Comparison of ENCODE assay signal across 6 cellular contexts in genomic region chr2:99153921-99154604, GRCh38. TPM values are rescaled to one million over a fixed set of nuclear protein-coding genes. Genes with fewer than 3 reads are reported as not detected.
DNase-seq lines count a peak whose midpoint lies in the region; ATAC-seq and TF ChIP-seq lines count a peak whose summit lies in the region.

No MANE protein-coding gene starts in this region.

- peak overlapping the region; percentile 96 for H3K27ac Mint-ChIP-seq in activated naive CD8-positive, alpha-beta T cell treated with anti-CD3 and anti-CD28 coated beads, Interleukin-2, amount 50 U/mL, for 24 hours

- H3K27me3 Mint-ChIP-seq in activated naive CD8-positive, alpha-beta T cell treated with anti-CD3 and anti-CD28 coated beads, Interleukin-2, amount 50 U/mL, for 24 hours: no peaks in the 10 kb centered on the region

- no peak for ATAC-seq in activated naive CD8-positive, alpha-beta T cell treated with anti-CD3 and anti-CD28 coated beads, Interleukin-2, amount 50 U/mL, for 24 hours
- ATAC-seq in mucosa of descending colon (no peak), omental fat pad (ENCODE audit: low FRiP score) (no peak), GM21367 (IDR thresholded peaks at IDR 0.05; ENCODE audit: unreplicated experiment) (no peak)

- intact Hi-C loops in mucosa of descending colon (cut with DNase I, micrococcal nuclease): no loop called here

- H3K36me3 Mint-ChIP-seq in activated naive CD8-positive, alpha-beta T cell treated with anti-CD3 and anti-CD28 coated beads, Interleukin-2, amount 50 U/mL, for 24 hours (ENCODE audit: low read depth): peaks cover 13% of the 10 kb centered on the region

- peaks cover 13% of the 10 kb centered on the region for H3K4me1 ChIP-seq in mucosa of descending colon (ENCODE audit: low read depth)

- DNase-seq in GM12864 (ENCODE audit: low read depth) (no peak), mucosa of descending colon (peak in 1 of 3 donors; percentile 14), omental fat pad (ENCODE audit: low spot score) (no peak), NCI-H1105 treated with DMSO at 0.1 percent for 48 hours (lab: John Stamatoyannopoulos, UW) (no peak)
- DNase-seq in activated naive CD8-positive, alpha-beta T cell treated with anti-CD3 and anti-CD28 coated beads, Interleukin-2, amount 50 U/mL, for 24 hours: no peak

- H3K4me1 Mint-ChIP-seq in activated naive CD8-positive, alpha-beta T cell treated with anti-CD3 and anti-CD28 coated beads, Interleukin-2, amount 50 U/mL, for 24 hours: peaks cover 32% of the 10 kb centered on the region

- H3K4me3 ChIP-seq in GM12864 (ENCODE audit: low read depth, low read length) (peak overlapping the region; percentile 70), mucosa of descending colon (peak overlapping the region; percentile 38)

- H3K36me3 ChIP-seq in mucosa of descending colon (ENCODE audit: low read depth): no peaks in the 10 kb centered on the region

- H3K4me3 Mint-ChIP-seq in activated naive CD8-positive, alpha-beta T cell treated with anti-CD3 and anti-CD28 coated beads, Interleukin-2, amount 50 U/mL, for 24 hours: no peak overlapping the region

- no peak for TF ChIP-seq CTCF in GM12864 (IDR thresholded peaks at IDR 0.05; ENCODE audit: low read depth, low read length, missing control alignments)
- TF ChIP-seq CTCF in mucosa of descending colon (IDR thresholded peaks at IDR 0.05): no peak
- TF ChIP-seq CTCF in omental fat pad (IDR thresholded peaks at IDR 0.05): no peak

- no peaks in the 10 kb centered on the region for H3K9me3 Mint-ChIP-seq in activated naive CD8-positive, alpha-beta T cell treated with anti-CD3 and anti-CD28 coated beads, Interleukin-2, amount 50 U/mL, for 24 hours

- no peaks in the 10 kb centered on the region for H3K9me3 ChIP-seq in mucosa of descending colon

RNA-seq across cellular contexts. Expression of gene TSGA10, which starts 0.7 kb away (rescaled TPM):
- total RNA-seq in mucosa of descending colon: 1 to 10 TPM; 6.6 to 8.8 (median 7.8) TPM
- 10 to 100 TPM in 2 of 4 donors, 1 to 10 TPM in 2; 4.7 to 19.5 (median 8.5) TPM for total RNA-seq in omental fat pad

RNA-seq across cellular contexts. Expression of gene LIPT1, which starts 0.7 kb away (rescaled TPM):
- total RNA-seq in mucosa of descending colon: 1 to 10 TPM; 7.0 to 8.4 (median 7.0) TPM
- total RNA-seq in omental fat pad: 10 to 100 TPM in 1 of 4 donors, 1 to 10 TPM in 3; 3.4 to 13.4 (median 7.0) TPM

RNA-seq across cellular contexts. Expression of gene C2orf15, which starts 12.6 kb away (rescaled TPM):
- 1 to 10 TPM; 1.3 to 3.6 (median 3.5) TPM for total RNA-seq in mucosa of descending colon
- 1 to 10 TPM in 1 of 4 donors, under 1 TPM in 2, not detected in 1; 0.69 to 1.3 (median 0.95) TPM for total RNA-seq in omental fat pad

RNA-seq across cellular contexts. Expression of gene MITD1, which starts 26.8 kb away (rescaled TPM):
- 10 to 100 TPM; 21.7 to 24.3 (median 22.0) TPM for total RNA-seq in mucosa of descending colon
- total RNA-seq in omental fat pad: 10 to 100 TPM; 15.3 to 38.3 (median 24.1) TPM

RNA-seq across cellular contexts. Expression of gene MRPL30, which starts 26.9 kb away (rescaled TPM):
- total RNA-seq in mucosa of descending colon (10 to 100 TPM; 22.5 to 23.2 (median 23.0) TPM), omental fat pad (10 to 100 TPM; 18.4 to 22.6 (median 21.2) TPM)
